ENCODE assay signal across 10 cellular contexts in genomic region chr5:108720416-108720815, GRCh38. TPM values are rescaled to one million over a fixed set of nuclear protein-coding genes. Genes with fewer than 3 reads are reported as not detected.
A peak's percentile ranks its signal among the peaks of the same experiment; 100 is the strongest.
DNase-seq lines count a peak whose midpoint lies in the region; ATAC-seq and TF ChIP-seq lines count a peak whose summit lies in the region.
"Had no signal": no experiment of that assay in that cellular context is flagged by ENCODE, and none has a peak within 500 bp of the region (broad histone marks: within the 10 kb centered on the region; RNA-seq: fewer than 3 reads in every experiment).

No MANE protein-coding gene starts in this region.

- TF ChIP-seq CTCF in CD14-positive monocyte (IDR thresholded peaks at IDR 0.05), result no peak
- no peak for TF ChIP-seq CTCF in chondrocyte (IDR thresholded peaks at IDR 0.05)

- H3K27ac Mint-ChIP-seq in CD14-positive monocyte (peak overlapping the region in 5 of 7 donors; percentile 11 to 47 (median 41)), chondrocyte (ENCODE audit: unreplicated experiment) (no peak overlapping the region)

- H3K36me3 Mint-ChIP-seq in CD14-positive monocyte (no peaks in the 10 kb centered on the region), chondrocyte (ENCODE audit: low read depth) (no peaks in the 10 kb centered on the region)

- DNase-seq in CD14-positive monocyte (ENCODE audit: low spot score), result no peak
- DNase-seq in GM19238 (ENCODE audit: insufficient read length, low spot score), result peak; percentile 18
- peak; percentile 27 for DNase-seq in OCI-M1 (lab: John Stamatoyannopoulos, UW)
- DNase-seq in NCI-H774 (lab: John Stamatoyannopoulos, UW), result no peak
- no peak for DNase-seq in chondrocyte (ENCODE audit: low spot score)
- DNase-seq in DMS153 (lab: John Stamatoyannopoulos, UW), result no peak
- DNase-seq in NCI-H1694 treated with DMSO at 0.1 percent for 48 hours (lab: John Stamatoyannopoulos, UW), result no peak
- DNase-seq: C1 segment of cervical spinal cord, kidney glomerular epithelial cell had no signal

- H3K4me1 Mint-ChIP-seq in CD14-positive monocyte (peaks cover 15% of the 10 kb centered on the region), chondrocyte (ENCODE audit: low read depth) (no peaks in the 10 kb centered on the region)

- H3K27me3 Mint-ChIP-seq in CD14-positive monocyte (ENCODE audit: low read depth in 3 of 3) (peaks cover 0 to 1% (median 0%) of the 10 kb centered on the region in 3 donors), chondrocyte (ENCODE audit: low read depth) (no peaks in the 10 kb centered on the region)

- H3K9me3 Mint-ChIP-seq in CD14-positive monocyte, result no peaks in the 10 kb centered on the region
- no peaks in the 10 kb centered on the region for H3K9me3 Mint-ChIP-seq in chondrocyte (ENCODE audit: low read depth)

- ATAC-seq in HG02938 (IDR thresholded peaks at IDR 0.05; ENCODE audit: unreplicated experiment), result peak; percentile 96

- H3K4me3 Mint-ChIP-seq in CD14-positive monocyte (no peak overlapping the region), chondrocyte (ENCODE audit: unreplicated experiment) (no peak overlapping the region)

- intact Hi-C loops in CD14-positive monocyte (cut with micrococcal nuclease), result loop anchor here in 1 of 2 donors (10.0 kb wide), 1 partner anchor 134 kb away; no protein-coding TSS in a partner anchor

RNA-seq across cellular contexts. Expression of gene FER, which starts 27.3 kb away (rescaled TPM):
- polyA plus RNA-seq in CD14-positive monocyte, result 10 to 100 TPM in 1 of 2 donors, 1 to 10 TPM in 1; 6.2 to 14.7 TPM
- total RNA-seq in chondrocyte, result 23.5 to 37.0 TPM (median 25.9 TPM) in 3 replicates

Comparison
In these comparisons a context has a peak if more than half of its experiments do, and no peak if none do; other contexts are left out.
1. DNase-seq: peak in GM19238 (single experiment) and OCI-M1 (single experiment); none in CD14-positive monocyte (single experiment), NCI-H774 (single experiment), chondrocyte (single experiment), DMS153 (single experiment) and NCI-H1694 treated with DMSO at 0.1 percent for 48 hours (single experiment).